In the genomic region with DNA sequence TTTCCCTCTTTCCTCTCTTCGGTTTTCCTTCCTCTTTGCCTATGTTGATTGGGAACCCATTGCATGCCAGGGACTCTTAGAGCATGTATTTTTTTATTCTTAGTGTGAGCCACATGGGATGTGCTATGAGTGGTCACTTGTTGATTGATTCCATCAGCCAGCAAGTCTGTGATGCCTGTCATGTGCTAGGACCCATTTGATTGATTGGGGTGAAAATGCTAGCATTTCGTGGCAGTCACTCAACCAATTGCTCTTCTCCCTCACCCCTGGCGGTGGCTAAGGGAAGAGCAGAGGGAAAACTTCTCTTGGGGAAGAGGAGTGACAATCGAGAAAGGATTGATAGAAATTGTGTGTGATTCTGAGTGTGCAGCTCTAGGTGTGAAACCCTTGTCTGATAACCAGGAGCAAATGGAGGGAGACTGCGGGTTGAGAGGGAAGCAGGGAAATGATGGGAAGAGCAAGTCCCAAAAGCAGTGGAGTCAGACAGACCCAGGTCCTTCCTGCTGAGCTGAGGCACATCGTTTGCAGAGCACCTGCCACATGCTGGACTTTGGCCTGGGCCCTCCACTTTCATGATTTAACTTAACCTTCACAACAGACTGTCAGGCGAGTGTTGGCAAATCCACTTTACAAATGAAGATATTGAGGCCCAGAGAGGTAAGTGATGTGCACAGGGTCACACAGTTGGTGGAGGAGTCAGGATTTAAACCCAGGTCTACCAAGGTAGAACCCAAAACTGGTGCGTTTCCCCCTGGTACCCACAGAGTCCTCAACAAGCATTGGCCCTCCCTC, we compare ENCODE assay signal across 15 cellular contexts. TPM values are rescaled to one million over a fixed set of nuclear protein-coding genes. Genes with fewer than 3 reads are reported as not detected.
DNase-seq lines count a peak whose midpoint lies in the region; ATAC-seq and TF ChIP-seq lines count a peak whose summit lies in the region.
"Had no signal": no experiment of that assay in that cellular context is flagged by ENCODE, and none has a peak within 500 bp of the region (broad histone marks: within the 10 kb centered on the region; RNA-seq: fewer than 3 reads in every experiment).

No MANE protein-coding gene starts in this region.

- H3K4me1 Mint-ChIP-seq in activated naive CD4-positive, alpha-beta T cell treated with anti-CD3 and anti-CD28 coated beads, Interleukin-2, amount 10 ng/mL, durations not matched to agents 7 days and 5 days, result no peaks in the 10 kb centered on the region
- H3K4me1 Mint-ChIP-seq: activated T-helper 17 cell treated with anti-CD3 and anti-CD28 coated beads, Interleukin-2, amount 50 U/mL, for 72 hours had no signal

- no peaks in the 10 kb centered on the region for H3K9me3 ChIP-seq in cardiac muscle cell (ENCODE audit: low read depth)
- H3K9me3 ChIP-seq in left ventricle myocardium inferior (replicated peaks), result no peaks in the 10 kb centered on the region
- no peaks in the 10 kb centered on the region for H3K9me3 ChIP-seq in RWPE2 (ENCODE audit: severe bottlenecking)
- H3K9me3 ChIP-seq: heart left ventricle, SJSA1 had no signal

- no peak overlapping the region for H3K4me3 ChIP-seq in cardiac muscle cell
- H3K4me3 ChIP-seq in left ventricle myocardium inferior, result no peak overlapping the region
- no peak overlapping the region for H3K4me3 ChIP-seq in RWPE2 (ENCODE audit: severe bottlenecking)
- H3K4me3 ChIP-seq: heart left ventricle, lung, SJSA1 had no signal

- H3K36me3 ChIP-seq in cardiac muscle cell (no peaks in the 10 kb centered on the region), left ventricle myocardium inferior (no peaks in the 10 kb centered on the region), RWPE2 (ENCODE audit: low read depth) (no peaks in the 10 kb centered on the region)
- H3K36me3 ChIP-seq: heart left ventricle, SJSA1 had no signal

- H3K27me3 ChIP-seq in cardiac muscle cell, result peaks cover 3% of the 10 kb centered on the region
- H3K27me3 ChIP-seq in left ventricle myocardium inferior (ENCODE audit: low read depth), result peaks cover 92% of the 10 kb centered on the region
- H3K27me3 ChIP-seq in RWPE2 (ENCODE audit: insufficient read depth, poor library complexity, severe bottlenecking), result no peaks in the 10 kb centered on the region
- H3K27me3 ChIP-seq in foreskin keratinocyte, result no peaks in the 10 kb centered on the region
- H3K27me3 ChIP-seq: SJSA1 had no signal

- no peaks in the 10 kb centered on the region for H3K36me3 Mint-ChIP-seq in activated naive CD4-positive, alpha-beta T cell treated with anti-CD3 and anti-CD28 coated beads, Interleukin-2, amount 10 ng/mL, durations not matched to agents 7 days and 5 days

- no peak overlapping the region for H3K4me3 Mint-ChIP-seq in activated naive CD4-positive, alpha-beta T cell treated with anti-CD3 and anti-CD28 coated beads, Interleukin-2, amount 10 ng/mL, durations not matched to agents 7 days and 5 days
- H3K4me3 Mint-ChIP-seq: activated T-helper 17 cell treated with anti-CD3 and anti-CD28 coated beads, Interleukin-2, amount 50 U/mL, for 72 hours had no signal

- H3K4me1 ChIP-seq in cardiac muscle cell (ENCODE audit: low read depth) (no peaks in the 10 kb centered on the region), left ventricle myocardium inferior (no peaks in the 10 kb centered on the region), RWPE2 (ENCODE audit: insufficient read depth, poor library complexity, severe bottlenecking) (no peaks in the 10 kb centered on the region), foreskin keratinocyte (no peaks in the 10 kb centered on the region)
- H3K4me1 ChIP-seq: heart left ventricle, SJSA1 had no signal

- no peak overlapping the region for H3K27ac ChIP-seq in cardiac muscle cell
- H3K27ac ChIP-seq in left ventricle myocardium inferior (replicated peaks), result no peak overlapping the region
- H3K27ac ChIP-seq in RWPE2 (ENCODE audit: poor library complexity, severe bottlenecking), result no peak overlapping the region
- no peak overlapping the region for H3K27ac ChIP-seq in foreskin keratinocyte
- H3K27ac ChIP-seq: heart left ventricle, SJSA1 had no signal

- no peak overlapping the region for H3K27ac Mint-ChIP-seq in activated naive CD4-positive, alpha-beta T cell treated with anti-CD3 and anti-CD28 coated beads, Interleukin-2, amount 10 ng/mL, durations not matched to agents 7 days and 5 days
- H3K27ac Mint-ChIP-seq: activated T-helper 17 cell treated with anti-CD3 and anti-CD28 coated beads, Interleukin-2, amount 50 U/mL, for 72 hours had no signal

- no peaks in the 10 kb centered on the region for H3K9me3 Mint-ChIP-seq in activated naive CD4-positive, alpha-beta T cell treated with anti-CD3 and anti-CD28 coated beads, Interleukin-2, amount 10 ng/mL, durations not matched to agents 7 days and 5 days
- H3K9me3 Mint-ChIP-seq: activated T-helper 17 cell treated with anti-CD3 and anti-CD28 coated beads, Interleukin-2, amount 50 U/mL, for 72 hours had no signal

- TF ChIP-seq CTCF in cardiac muscle cell (IDR thresholded peaks at IDR 0.05; ENCODE audit: low read depth, low read length) (peak; percentile 49), left ventricle myocardium inferior (IDR thresholded peaks at IDR 0.05; ENCODE audit: borderline replicate concordance) (no peak), RWPE2 (IDR thresholded peaks at IDR 0.05; ENCODE audit: poor library complexity, severe bottlenecking) (peak; percentile 21), foreskin keratinocyte (conservative IDR thresholded peaks at IDR 0.05) (peak; percentile 50)

- DNase-seq in cardiac muscle cell (ENCODE audit: low read depth in 1 of 2, low spot score in 1 of 2) (no peak), left ventricle myocardium inferior (no peak), RWPE2 (ENCODE audit: low spot score) (no peak), foreskin keratinocyte (no peak), NCI-H526 (lab: John Stamatoyannopoulos, UW) (no peak)
- DNase-seq in stimulated activated CD4-positive, alpha-beta T cell treated with anti-CD3 and anti-CD28 coated beads, Interleukin-4, amount 100 ng/mL, for 4 hours, result no peak
- DNase-seq in activated naive CD4-positive, alpha-beta T cell treated with anti-CD3 and anti-CD28 coated beads, Interleukin-2, amount 10 ng/mL, durations not matched to agents 7 days and 5 days, result no peak
- DNase-seq: activated CD4-positive, alpha-beta T cell treated with anti-CD3 and anti-CD28 coated beads for 1 hour; heart left ventricle; Kasumi-1 had no signal

- ATAC-seq in RWPE2 (ENCODE audit: low read depth), result no peak
- no peak for ATAC-seq in foreskin keratinocyte
- no peak for ATAC-seq in HG02938 (IDR thresholded peaks at IDR 0.05; ENCODE audit: unreplicated experiment)
- ATAC-seq: activated T-helper 17 cell treated with anti-CD3 and anti-CD28 coated beads, Interleukin-2, amount 50 U/mL, for 72 hours; heart left ventricle had no signal

- H3K27me3 Mint-ChIP-seq in activated naive CD4-positive, alpha-beta T cell treated with anti-CD3 and anti-CD28 coated beads, Interleukin-2, amount 10 ng/mL, durations not matched to agents 7 days and 5 days, result peaks cover 13% of the 10 kb centered on the region

- CTCF ChIA-PET in activated naive CD4-positive, alpha-beta T cell treated with anti-CD3 and anti-CD28 coated beads, Interleukin-2, amount 10 ng/mL, durations not matched to agents 7 days and 5 days (lab: Charles Lee), result interaction anchor here (0.6 to 0.8 kb wide), 2 partner anchors 11 to 1146 kb away, joined by 3 read pairs; no protein-coding TSS in a partner anchor

- intact Hi-C loops in left ventricle myocardium inferior (cut with micrococcal nuclease), result no loop called here

RNA-seq across cellular contexts. Expression of a gene that starts 40.0 kb away (rescaled TPM):
- total RNA-seq in cardiac muscle cell (0.04 and 0.18 TPM in 2 replicates), left ventricle myocardium inferior (not detected), foreskin keratinocyte (4.4 and 5.7 TPM in 2 replicates)
- polyA plus RNA-seq in cardiac muscle cell (not detected in 2 replicates), foreskin keratinocyte (2.1 and 3.1 TPM in 2 replicates)
- total RNA-seq: activated T-helper 17 cell treated with anti-CD3 and anti-CD28 coated beads, Interleukin-2, amount 50 U/mL, for 72 hours; heart left ventricle; pulmonary artery endothelial cell had no signal
- polyA plus RNA-seq: heart left ventricle had no signal
